ENCODE assay signal across 8 cellular contexts in the genomic region with DNA sequence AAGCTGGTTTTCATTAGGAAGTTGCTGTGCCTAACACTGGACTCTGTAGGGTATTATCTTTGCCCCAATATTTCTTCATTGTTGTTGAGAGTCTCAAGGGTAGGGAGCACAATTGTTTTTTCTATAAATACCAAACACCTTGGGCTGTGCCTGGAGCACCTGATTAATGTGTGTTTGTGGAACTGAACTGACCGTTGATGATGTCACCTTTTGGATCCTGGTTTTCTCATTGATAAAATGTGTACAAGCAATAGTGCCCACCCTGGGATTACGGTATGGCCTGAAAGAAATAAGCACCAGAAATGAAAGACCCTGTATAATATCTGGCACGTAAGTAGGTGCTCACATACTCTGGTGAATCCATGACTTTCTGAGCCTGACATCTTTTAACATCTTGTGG. TPM values are rescaled to one million over a fixed set of nuclear protein-coding genes. Genes with fewer than 3 reads are reported as not detected.
"Had no signal": no experiment of that assay in that cellular context is flagged by ENCODE, and none has a peak within 500 bp of the region (broad histone marks: within the 10 kb centered on the region; RNA-seq: fewer than 3 reads in every experiment).

No MANE protein-coding gene starts in this region.

- H3K36me3 Mint-ChIP-seq: IgD-negative memory B cell had no signal

- H3K4me3 ChIP-seq: GM23338 had no signal

- H3K9me3 Mint-ChIP-seq: GM23338, H9, HFFc6 had no signal

- DNase-seq: H9, HCEC 1CT, HFFc6, KG1 had no signal

- ATAC-seq: GM23338 had no signal

- H3K4me3 Mint-ChIP-seq: GM23338, H9, HFFc6, IgD-negative memory B cell had no signal

- H3K27ac Mint-ChIP-seq: GM23338, H9, HFFc6, IgD-negative memory B cell had no signal

- H3K4me1 Mint-ChIP-seq: IgD-negative memory B cell had no signal

RNA-seq across cellular contexts. Expression of gene KCNA2, which starts 39.3 kb away (rescaled TPM):
- total RNA-seq: HFFc6, HT-29 had no signal
- polyA plus RNA-seq: IgD-negative memory B cell had no signal

RNA-seq across cellular contexts. Expression of gene KCNA10, which starts 47.9 kb away (rescaled TPM):
- total RNA-seq: GM23338, H1, H9, HFFc6, HT-29 had no signal
- polyA plus RNA-seq: GM23338, H1, IgD-negative memory B cell had no signal
